ENCODE assay signal across 8 cellular contexts in genomic region chr10:87301466-87302115, GRCh38. TPM values are rescaled to one million over a fixed set of nuclear protein-coding genes. Genes with fewer than 3 reads are reported as not detected.
DNase-seq lines count a peak whose midpoint lies in the region; ATAC-seq and TF ChIP-seq lines count a peak whose summit lies in the region.
"Not testable (repeated sequence)": the region's sequence is repeated elsewhere in the genome, so short reads cannot be mapped to it uniquely, and the experiment has no call there.

No MANE protein-coding gene starts in this region.

- not testable (repeated sequence) for H3K9me3 Mint-ChIP-seq in activated CD4-positive, alpha-beta T cell treated with anti-CD3 and anti-CD28 coated beads, Interleukin-2, amount 10 ng/mL, durations not matched to agents 24 days and 14 days; activated naive CD8-positive, alpha-beta T cell treated with anti-CD3 and anti-CD28 coated beads for 36 hours

- H3K27me3 ChIP-seq in right atrium auricular region; sigmoid colon; thoracic aorta (replicated peaks; ENCODE audit: insufficient read depth): not testable (repeated sequence)

- peak; percentile 58 for ATAC-seq in GM18508 (IDR thresholded peaks at IDR 0.05; ENCODE audit: insufficient read depth, unreplicated experiment)
- ATAC-seq in GM21825 (IDR thresholded peaks at IDR 0.05; ENCODE audit: unreplicated experiment), result peak; percentile 83
- peak; percentile 92 for ATAC-seq in HG03342 (IDR thresholded peaks at IDR 0.05; ENCODE audit: unreplicated experiment)
- peak; percentile 58 for ATAC-seq in thoracic aorta (ENCODE audit: insufficient number of reproducible peaks, low FRiP score, low read depth)

- H3K4me1 Mint-ChIP-seq in activated CD4-positive, alpha-beta T cell treated with anti-CD3 and anti-CD28 coated beads, Interleukin-2, amount 10 ng/mL, durations not matched to agents 24 days and 14 days; activated naive CD8-positive, alpha-beta T cell treated with anti-CD3 and anti-CD28 coated beads for 36 hours: not testable (repeated sequence)

- intact Hi-C loops in activated CD4-positive, alpha-beta T cell treated with anti-CD3 and anti-CD28 coated beads, Interleukin-2, amount 10 ng/mL, durations not matched to agents 24 days and 14 days (cut with micrococcal nuclease); sigmoid colon (cut with DNase I): not testable (repeated sequence)

- not testable (repeated sequence) for TF ChIP-seq POLR2A in sigmoid colon (IDR thresholded peaks at IDR 0.05)

- H3K4me3 Mint-ChIP-seq in activated CD4-positive, alpha-beta T cell treated with anti-CD3 and anti-CD28 coated beads, Interleukin-2, amount 10 ng/mL, durations not matched to agents 24 days and 14 days; activated naive CD8-positive, alpha-beta T cell treated with anti-CD3 and anti-CD28 coated beads for 36 hours: not testable (repeated sequence)

- not testable (repeated sequence) for H3K36me3 Mint-ChIP-seq in activated CD4-positive, alpha-beta T cell treated with anti-CD3 and anti-CD28 coated beads, Interleukin-2, amount 10 ng/mL, durations not matched to agents 24 days and 14 days (ENCODE audit: low read depth); activated naive CD8-positive, alpha-beta T cell treated with anti-CD3 and anti-CD28 coated beads for 36 hours

- not testable (repeated sequence) for H3K27me3 Mint-ChIP-seq in activated CD4-positive, alpha-beta T cell treated with anti-CD3 and anti-CD28 coated beads, Interleukin-2, amount 10 ng/mL, durations not matched to agents 24 days and 14 days; activated naive CD8-positive, alpha-beta T cell treated with anti-CD3 and anti-CD28 coated beads for 36 hours

- not testable (repeated sequence) for H3K36me3 ChIP-seq in right atrium auricular region, sigmoid colon, thoracic aorta

- not testable (repeated sequence) for H3K9me3 ChIP-seq in right atrium auricular region, sigmoid colon, thoracic aorta

- DNase-seq in activated CD4-positive, alpha-beta T cell treated with anti-CD3 and anti-CD28 coated beads, Interleukin-2, amount 10 ng/mL, durations not matched to agents 24 days and 14 days, result peak; percentile 81
- peak; percentile 2 for DNase-seq in activated naive CD8-positive, alpha-beta T cell treated with anti-CD3 and anti-CD28 coated beads for 36 hours
- DNase-seq in right atrium auricular region (ENCODE audit: low spot score) (peak; percentile 60), sigmoid colon (peak; percentile 78)
- not testable (repeated sequence) for DNase-seq in thoracic aorta (ENCODE audit: low spot score)

- H3K27ac ChIP-seq in right atrium auricular region, sigmoid colon, thoracic aorta: not testable (repeated sequence)

- 7 to 14% methylated on average over 13 to 15 of the region's 16 CpGs for WGBS in sigmoid colon, 2 donors

- TF ChIP-seq CTCF in right atrium auricular region (IDR thresholded peaks at IDR 0.05) (peak; percentile 9 to 28), sigmoid colon (IDR thresholded peaks at IDR 0.05) (peak in 1 of 4 experiments; percentile 30), thoracic aorta (IDR thresholded peaks at IDR 0.05) (peak; percentile 23)

- not testable (repeated sequence) for H3K4me3 ChIP-seq in right atrium auricular region, sigmoid colon, thoracic aorta

- not testable (repeated sequence) for H3K27ac Mint-ChIP-seq in activated CD4-positive, alpha-beta T cell treated with anti-CD3 and anti-CD28 coated beads, Interleukin-2, amount 10 ng/mL, durations not matched to agents 24 days and 14 days; activated naive CD8-positive, alpha-beta T cell treated with anti-CD3 and anti-CD28 coated beads for 36 hours

- not testable (repeated sequence) for TF ChIP-seq EP300 in sigmoid colon (IDR thresholded peaks at IDR 0.05)

- not testable (repeated sequence) for H3K4me1 ChIP-seq in right atrium auricular region; sigmoid colon; thoracic aorta (ENCODE audit: control insufficient read depth in 1 of 2, low read depth in 2 of 2)

RNA-seq across cellular contexts. Expression of gene NUTM2D, which starts 56.0 kb away (rescaled TPM):
- 1.4 and 2.1 TPM in 2 replicates for total RNA-seq in activated CD4-positive, alpha-beta T cell treated with anti-CD3 and anti-CD28 coated beads, Interleukin-2, amount 10 ng/mL, durations not matched to agents 24 days and 14 days
- total RNA-seq in activated naive CD8-positive, alpha-beta T cell treated with anti-CD3 and anti-CD28 coated beads for 36 hours, result 1 to 10 TPM; 1.3 to 1.9 TPM
- total RNA-seq in right atrium auricular region, result 1 to 10 TPM; 4.8 to 4.9 TPM
- 1 to 10 TPM; 1.1 to 3.3 (median 1.5) TPM for total RNA-seq in sigmoid colon
- 10 to 100 TPM in 1 of 3 donors, 1 to 10 TPM in 2; 5.4 to 17.1 (median 7.2) TPM for polyA plus RNA-seq in sigmoid colon
- total RNA-seq in thoracic aorta, result 10 to 100 TPM in 1 of 2 donors, 1 to 10 TPM in 1; 2.0 to 11.8 TPM
